1 cellular context compared by ENCODE assay signal in the genomic region with DNA sequence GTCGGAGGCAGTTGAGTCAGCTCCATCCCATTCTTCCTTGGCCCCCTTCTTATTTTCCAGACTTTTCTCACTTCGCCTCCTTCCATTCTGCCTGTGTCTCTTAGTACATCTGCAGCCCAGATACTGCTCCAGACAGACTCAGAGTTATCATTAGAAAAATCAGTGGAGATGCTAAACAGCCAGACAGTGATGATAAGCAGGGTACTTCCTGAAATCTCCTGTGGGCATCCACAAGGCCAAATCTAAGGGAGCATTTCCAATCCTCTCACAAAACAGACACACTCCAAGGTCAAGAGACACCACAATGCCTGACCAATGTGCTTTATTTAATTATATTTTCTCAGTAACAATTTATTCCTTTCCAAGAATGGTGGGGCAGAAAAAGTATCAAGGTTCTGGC.
TF ChIP-seq lines count a peak whose summit lies in the region.

No MANE protein-coding gene starts in this region.

TF ChIP-seq in SK-N-SH, 30 proteins besides CTCF, POLR2A, EP300 and RAD21 (continued from another document):
- TF ChIP-seq POLR2AphosphoS5 (IDR thresholded peaks at IDR 0.05; ENCODE audit: low read depth, low read length) (peak; percentile 49; the same call in 1 of the 2 replicates), TCF12 (IDR thresholded peaks at IDR 0.05) (peak; percentile 91), CHD2 (IDR thresholded peaks at IDR 0.05; ENCODE audit: low read length, partially characterized antibody) (peak; percentile 70)
- TF ChIP-seq, protein P1, sequence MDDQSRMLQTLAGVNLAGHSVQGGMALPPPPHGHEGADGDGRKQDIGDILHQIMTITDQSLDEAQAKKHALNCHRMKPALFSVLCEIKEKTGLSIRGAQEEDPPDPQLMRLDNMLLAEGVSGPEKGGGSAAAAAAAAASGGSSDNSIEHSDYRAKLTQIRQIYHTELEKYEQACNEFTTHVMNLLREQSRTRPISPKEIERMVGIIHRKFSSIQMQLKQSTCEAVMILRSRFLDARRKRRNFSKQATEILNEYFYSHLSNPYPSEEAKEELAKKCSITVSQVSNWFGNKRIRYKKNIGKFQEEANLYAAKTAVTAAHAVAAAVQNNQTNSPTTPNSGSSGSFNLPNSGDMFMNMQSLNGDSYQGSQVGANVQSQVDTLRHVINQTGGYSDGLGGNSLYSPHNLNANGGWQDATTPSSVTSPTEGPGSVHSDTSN (IDR thresholded peaks at IDR 0.05) = peak; percentile 51; the same call in 1 of the 2 replicates
